ENCODE assay signal across 8 cellular contexts in genomic region chr21:43867332-43867703, GRCh38. TPM values are rescaled to one million over a fixed set of nuclear protein-coding genes. Genes with fewer than 3 reads are reported as not detected.
DNase-seq lines count a peak whose midpoint lies in the region; ATAC-seq, FAIRE-seq and TF ChIP-seq lines count a peak whose summit lies in the region.
"Had no signal": no experiment of that assay in that cellular context is flagged by ENCODE, and none has a peak within 500 bp of the region (broad histone marks: within the 10 kb centered on the region; RNA-seq: fewer than 3 reads in every experiment).

No MANE protein-coding gene starts in this region.

- H3K27ac ChIP-seq in HEK293 (ENCODE audit: extremely low read depth, low read depth, low read length) = peak overlapping the region; percentile 97; the same call in 1 of the 2 replicates
- H3K27ac ChIP-seq in fibroblast of lung (ENCODE audit: insufficient read depth, low read length) = no peak overlapping the region
- H3K27ac ChIP-seq in small intestine (ENCODE audit: low read depth in 1 of 2, low read length in 1 of 2) = peak overlapping the region; percentile 89 to 99

- H3K9me3 Mint-ChIP-seq in WTC11 = no peaks in the 10 kb centered on the region

- peaks cover 10% of the 10 kb centered on the region for H3K4me1 ChIP-seq in HEK293 (ENCODE audit: control insufficient read depth, insufficient read depth, low read length)
- H3K4me1 ChIP-seq in fibroblast of lung (ENCODE audit: control insufficient read depth, extremely low read depth, insufficient read depth, low read length) = no peaks in the 10 kb centered on the region
- peaks cover 2 to 6% of the 10 kb centered on the region in 2 donors for H3K4me1 ChIP-seq in small intestine (ENCODE audit: control insufficient read depth in 2 of 2, insufficient read depth in 1 of 2, low read depth in 1 of 2, low read length in 1 of 2)

- no peaks in the 10 kb centered on the region for H3K36me3 Mint-ChIP-seq in WTC11

- H4K20me1 ChIP-seq in fibroblast of lung (ENCODE audit: control insufficient read depth, extremely low read depth, insufficient read depth, low read length) = no peaks in the 10 kb centered on the region

- CTCF ChIA-PET in HEK293 (lab: Yijun Ruan, JAX) = no interaction called here
- CTCF ChIA-PET in WTC11 (lab: Charles Lee) = interaction anchor here (1.1 kb wide), 1 partner anchor 139 kb away, joined by 3 read pairs; no protein-coding TSS in a partner anchor

- H2AFZ ChIP-seq in fibroblast of lung (ENCODE audit: low read length) = no peak overlapping the region

- peaks cover 44% of the 10 kb centered on the region for H3K79me2 ChIP-seq in fibroblast of lung (ENCODE audit: control insufficient read depth, insufficient read depth, low read length)

- no peaks in the 10 kb centered on the region for H3K9me3 ChIP-seq in HEK293 (ENCODE audit: control insufficient read depth, insufficient read depth, low read depth, low read length)
- no peaks in the 10 kb centered on the region for H3K9me3 ChIP-seq in fibroblast of lung (ENCODE audit: control insufficient read depth, insufficient read depth, low read depth, low read length)
- no peaks in the 10 kb centered on the region for H3K9me3 ChIP-seq in small intestine (ENCODE audit: control insufficient read depth, low read depth)
- H3K9me3 ChIP-seq: HAP-1 had no signal

- peaks cover 25% of the 10 kb centered on the region for H3K27me3 Mint-ChIP-seq in WTC11 (ENCODE audit: low read depth)

- H3K4me3 ChIP-seq in HEK293 (ENCODE audit: low read depth, low read length) = no peak overlapping the region
- H3K4me3 ChIP-seq in fibroblast of lung (replicated peaks in 1 of 4; ENCODE audit: control extremely low read depth in 1 of 4, insufficient read depth in 1 of 4, low read depth in 3 of 4, low read length in 4 of 4) = peak overlapping the region in 1 of 4 experiments; percentile 71
- peak overlapping the region in 1 of 2 donors; percentile 91 for H3K4me3 ChIP-seq in small intestine (ENCODE audit: low read depth in 1 of 2, low read length in 2 of 2)

- no peak for DNase-seq in WTC11 (ENCODE audit: low spot score)
- DNase-seq in fibroblast of lung (ENCODE audit: low read depth in 2 of 2) = no peak
- no peak for DNase-seq in small intestine
- no peak for DNase-seq in foreskin melanocyte
- DNase-seq in nucleus accumbens (lab: John Stamatoyannopoulos, UW) = no peak
- DNase-seq in stimulated activated CD4-positive, alpha-beta T cell treated with anti-CD3 and anti-CD28 coated beads, Interleukin-15, amount 100 ng/mL, for 24 hours = no peak

- no peak for FAIRE-seq in small intestine (lab: Jason Lieb, UNC)

- WGBS in small intestine, 3 donors = 16 to 57% (median 21%) methylated on average over 6 of the region's 6 CpGs

- ATAC-seq in WTC11 = no peak

- H3K4me2 ChIP-seq in fibroblast of lung (ENCODE audit: extremely low read depth, insufficient read depth, low read length) = peak overlapping the region; percentile 25

- POLR2A ChIA-PET in HEK293 (lab: Yijun Ruan, JAX) = no interaction called here
- POLR2A ChIA-PET in WTC11 (lab: Charles Lee) = no interaction called here

- TF ChIP-seq CTCF in HEK293 (tag by site-specific recombination; IDR thresholded peaks at IDR 0.05) = no peak
- no peak for TF ChIP-seq CTCF in WTC11 (IDR thresholded peaks at IDR 0.05)
- TF ChIP-seq CTCF in fibroblast of lung (conservative IDR thresholded peaks at IDR 0.05 in 1 of 2, IDR thresholded peaks at IDR 0.05 in 1 of 2; ENCODE audit: low read depth in 1 of 2, low read length in 2 of 2) = no peak

- H3K9ac ChIP-seq in fibroblast of lung (ENCODE audit: insufficient read depth, low read length) = no peak overlapping the region

- H3K4me1 Mint-ChIP-seq in WTC11 = peaks cover 14% of the 10 kb centered on the region

- H3K36me3 ChIP-seq in HEK293 (ENCODE audit: control insufficient read depth in 2 of 2, insufficient read depth in 1 of 2, low read length in 2 of 2) = peaks cover 0 to 30% of the 10 kb centered on the region in 2 experiments; a peak in 2 of 3 replicates
- H3K36me3 ChIP-seq in fibroblast of lung (ENCODE audit: control insufficient read depth, insufficient read depth, low read length) = peaks cover 3% of the 10 kb centered on the region
- peaks cover 0 to 7% of the 10 kb centered on the region in 2 donors for H3K36me3 ChIP-seq in small intestine (ENCODE audit: control insufficient read depth in 2 of 2, insufficient read depth in 2 of 2, low read length in 2 of 2)

- peak overlapping the region; percentile 42 for H3K27ac Mint-ChIP-seq in WTC11

- H3K27me3 ChIP-seq in fibroblast of lung (ENCODE audit: control insufficient read depth, insufficient read depth, low read length) (no peaks in the 10 kb centered on the region), small intestine (ENCODE audit: control insufficient read depth in 2 of 2, insufficient read depth in 2 of 2, low read length in 2 of 2) (no peaks in the 10 kb centered on the region)

- H3K4me3 Mint-ChIP-seq in WTC11 = no peak overlapping the region

TF ChIP-seq in HEK293, 187 proteins besides CTCF, POLR2A, EP300 and RAD21:
- TF ChIP-seq IKZF3 (tag by site-specific recombination; IDR thresholded peaks at IDR 0.05) (0 out of 2 replicates have a peak, but pooled peaks have one; percentile 29), PRDM10 (tag by site-specific recombination; IDR thresholded peaks at IDR 0.05) (peak; percentile 54), HOXD13 (CRISPR knock-in tag; IDR thresholded peaks at IDR 0.05; ENCODE audit: borderline replicate concordance) (no peak)

TF ChIP-seq in WTC11, 78 proteins besides CTCF, POLR2A, EP300 and RAD21:
- TF ChIP-seq HMGA2 (CRISPR knock-in tag; IDR thresholded peaks at IDR 0.05) (no peak), ZNF219 (CRISPR knock-in tag; IDR thresholded peaks at IDR 0.05; ENCODE audit: borderline replicate concordance) (no peak), ARID4B (CRISPR knock-in tag; IDR thresholded peaks at IDR 0.05; ENCODE audit: borderline replicate concordance) (no peak)

RNA-seq across cellular contexts. Expression of gene AGPAT3, which starts 2.3 kb away (rescaled TPM):
- total RNA-seq in WTC11 (2021) (5.6 to 9.7 TPM (median 9.4 TPM) in 3 replicates), fibroblast of lung (28.8 and 44.9 TPM in 2 replicates)
- polyA plus RNA-seq in fibroblast of lung (29.4 and 39.0 TPM in 2 replicates), small intestine (10 to 100 TPM; 21.3 to 43.9 (median 41.6) TPM)
- 42.0 and 55.7 TPM in 2 replicates for polyA plus RNA-seq in fibroblast of lung (2012)
- polyA minus RNA-seq in fibroblast of lung (ENCODE audit: low replicate concordance) = 58.7 and 118 TPM in 2 replicates
